ENCODE assay signal across 1 cellular context in the genomic region with DNA sequence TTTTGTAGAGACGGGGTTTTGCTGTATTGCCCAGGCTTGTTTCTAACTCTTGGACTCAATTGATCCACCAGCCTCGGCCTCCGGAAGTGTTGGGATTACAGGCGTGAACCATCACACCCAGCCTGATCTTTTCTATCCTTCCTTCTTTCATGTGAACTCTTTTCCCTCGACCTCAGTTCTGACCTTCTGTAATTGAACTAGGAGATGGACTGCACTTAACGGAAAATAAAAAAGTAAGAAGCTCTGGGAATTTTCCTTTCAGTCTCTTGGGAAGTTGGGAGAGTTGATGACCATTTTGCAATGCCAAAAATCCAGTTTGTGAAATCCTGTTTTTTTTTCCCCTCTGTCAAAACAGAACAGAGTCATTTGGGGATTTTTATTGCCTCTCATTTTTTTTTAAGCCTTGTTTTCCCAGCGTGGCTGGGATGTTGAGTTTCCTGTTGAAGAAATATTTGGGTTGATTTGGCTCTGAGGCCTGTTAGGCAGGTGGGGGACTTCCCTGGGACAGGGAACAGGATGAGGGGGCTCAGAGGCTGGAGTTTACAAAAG.
TF ChIP-seq lines count a peak whose summit lies in the region.

No MANE protein-coding gene starts in this region.

TF ChIP-seq in HepG2, 621 proteins besides CTCF, POLR2A, EP300 and RAD21 (continued from another document):
- 0 out of 2 replicates have a peak, but pooled peaks have one; percentile 13 for TF ChIP-seq ZMYM3 (CRISPR knock-in tag; IDR thresholded peaks at IDR 0.05)
- TF ChIP-seq, protein P1, sequence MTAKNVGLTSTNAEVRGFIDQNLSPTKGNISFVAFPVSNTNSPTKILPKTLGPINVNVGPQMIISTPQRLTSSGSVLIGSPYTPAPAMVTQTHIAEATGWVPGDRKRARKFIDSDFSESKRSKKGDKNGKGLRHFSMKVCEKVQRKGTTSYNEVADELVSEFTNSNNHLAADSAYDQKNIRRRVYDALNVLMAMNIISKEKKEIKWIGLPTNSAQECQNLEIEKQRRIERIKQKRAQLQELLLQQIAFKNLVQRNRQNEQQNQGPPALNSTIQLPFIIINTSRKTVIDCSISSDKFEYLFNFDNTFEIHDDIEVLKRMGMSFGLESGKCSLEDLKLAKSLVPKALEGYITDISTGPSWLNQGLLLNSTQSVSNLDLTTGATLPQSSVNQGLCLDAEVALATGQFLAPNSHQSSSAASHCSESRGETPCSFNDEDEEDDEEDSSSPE (CRISPR knock-in tag; IDR thresholded peaks at IDR 0.05): peak; percentile 23; the same call in 1 of the 2 replicates
- no peak for TF ChIP-seq KDM1A (CRISPR knock-in tag; IDR thresholded peaks at IDR 0.05)
- TF ChIP-seq RARA (CRISPR knock-in tag; IDR thresholded peaks at IDR 0.05): peak; percentile 67
- TF ChIP-seq KDM3A (CRISPR knock-in tag; IDR thresholded peaks at IDR 0.05; ENCODE audit: low read depth): 0 out of 2 replicates have a peak, but pooled peaks have one; percentile 54
- TF ChIP-seq, protein P2, sequence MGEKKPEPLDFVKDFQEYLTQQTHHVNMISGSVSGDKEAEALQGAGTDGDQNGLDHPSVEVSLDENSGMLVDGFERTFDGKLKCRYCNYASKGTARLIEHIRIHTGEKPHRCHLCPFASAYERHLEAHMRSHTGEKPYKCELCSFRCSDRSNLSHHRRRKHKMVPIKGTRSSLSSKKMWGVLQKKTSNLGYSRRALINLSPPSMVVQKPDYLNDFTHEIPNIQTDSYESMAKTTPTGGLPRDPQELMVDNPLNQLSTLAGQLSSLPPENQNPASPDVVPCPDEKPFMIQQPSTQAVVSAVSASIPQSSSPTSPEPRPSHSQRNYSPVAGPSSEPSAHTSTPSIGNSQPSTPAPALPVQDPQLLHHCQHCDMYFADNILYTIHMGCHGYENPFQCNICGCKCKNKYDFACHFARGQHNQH (CRISPR knock-in tag; IDR thresholded peaks at IDR 0.05): peak; percentile 42; the same call in 1 of the 2 replicates
- TF ChIP-seq, protein P3, sequence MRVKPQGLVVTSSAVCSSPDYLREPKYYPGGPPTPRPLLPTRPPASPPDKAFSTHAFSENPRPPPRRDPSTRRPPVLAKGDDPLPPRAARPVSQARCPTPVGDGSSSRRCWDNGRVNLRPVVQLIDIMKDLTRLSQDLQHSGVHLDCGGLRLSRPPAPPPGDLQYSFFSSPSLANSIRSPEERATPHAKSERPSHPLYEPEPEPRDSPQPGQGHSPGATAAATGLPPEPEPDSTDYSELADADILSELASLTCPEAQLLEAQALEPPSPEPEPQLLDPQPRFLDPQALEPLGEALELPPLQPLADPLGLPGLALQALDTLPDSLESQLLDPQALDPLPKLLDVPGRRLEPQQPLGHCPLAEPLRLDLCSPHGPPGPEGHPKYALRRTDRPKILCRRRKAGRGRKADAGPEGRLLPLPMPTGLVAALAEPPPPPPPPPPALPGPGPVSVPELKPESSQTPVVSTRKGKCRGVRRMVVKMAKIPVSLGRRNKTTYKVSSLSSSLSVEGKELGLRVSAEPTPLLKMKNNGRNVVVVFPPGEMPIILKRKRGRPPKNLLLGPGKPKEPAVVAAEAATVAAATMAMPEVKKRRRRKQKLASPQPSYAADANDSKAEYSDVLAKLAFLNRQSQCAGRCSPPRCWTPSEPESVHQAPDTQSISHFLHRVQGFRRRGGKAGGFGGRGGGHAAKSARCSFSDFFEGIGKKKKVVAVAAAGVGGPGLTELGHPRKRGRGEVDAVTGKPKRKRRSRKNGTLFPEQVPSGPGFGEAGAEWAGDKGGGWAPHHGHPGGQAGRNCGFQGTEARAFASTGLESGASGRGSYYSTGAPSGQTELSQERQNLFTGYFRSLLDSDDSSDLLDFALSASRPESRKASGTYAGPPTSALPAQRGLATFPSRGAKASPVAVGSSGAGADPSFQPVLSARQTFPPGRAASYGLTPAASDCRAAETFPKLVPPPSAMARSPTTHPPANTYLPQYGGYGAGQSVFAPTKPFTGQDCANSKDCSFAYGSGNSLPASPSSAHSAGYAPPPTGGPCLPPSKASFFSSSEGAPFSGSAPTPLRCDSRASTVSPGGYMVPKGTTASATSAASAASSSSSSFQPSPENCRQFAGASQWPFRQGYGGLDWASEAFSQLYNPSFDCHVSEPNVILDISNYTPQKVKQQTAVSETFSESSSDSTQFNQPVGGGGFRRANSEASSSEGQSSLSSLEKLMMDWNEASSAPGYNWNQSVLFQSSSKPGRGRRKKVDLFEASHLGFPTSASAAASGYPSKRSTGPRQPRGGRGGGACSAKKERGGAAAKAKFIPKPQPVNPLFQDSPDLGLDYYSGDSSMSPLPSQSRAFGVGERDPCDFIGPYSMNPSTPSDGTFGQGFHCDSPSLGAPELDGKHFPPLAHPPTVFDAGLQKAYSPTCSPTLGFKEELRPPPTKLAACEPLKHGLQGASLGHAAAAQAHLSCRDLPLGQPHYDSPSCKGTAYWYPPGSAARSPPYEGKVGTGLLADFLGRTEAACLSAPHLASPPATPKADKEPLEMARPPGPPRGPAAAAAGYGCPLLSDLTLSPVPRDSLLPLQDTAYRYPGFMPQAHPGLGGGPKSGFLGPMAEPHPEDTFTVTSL (CRISPR knock-in tag; IDR thresholded peaks at IDR 0.05; ENCODE audit: borderline replicate concordance): peak; percentile 57; the same call in 1 of the 2 replicates
- TF ChIP-seq, protein P4, sequence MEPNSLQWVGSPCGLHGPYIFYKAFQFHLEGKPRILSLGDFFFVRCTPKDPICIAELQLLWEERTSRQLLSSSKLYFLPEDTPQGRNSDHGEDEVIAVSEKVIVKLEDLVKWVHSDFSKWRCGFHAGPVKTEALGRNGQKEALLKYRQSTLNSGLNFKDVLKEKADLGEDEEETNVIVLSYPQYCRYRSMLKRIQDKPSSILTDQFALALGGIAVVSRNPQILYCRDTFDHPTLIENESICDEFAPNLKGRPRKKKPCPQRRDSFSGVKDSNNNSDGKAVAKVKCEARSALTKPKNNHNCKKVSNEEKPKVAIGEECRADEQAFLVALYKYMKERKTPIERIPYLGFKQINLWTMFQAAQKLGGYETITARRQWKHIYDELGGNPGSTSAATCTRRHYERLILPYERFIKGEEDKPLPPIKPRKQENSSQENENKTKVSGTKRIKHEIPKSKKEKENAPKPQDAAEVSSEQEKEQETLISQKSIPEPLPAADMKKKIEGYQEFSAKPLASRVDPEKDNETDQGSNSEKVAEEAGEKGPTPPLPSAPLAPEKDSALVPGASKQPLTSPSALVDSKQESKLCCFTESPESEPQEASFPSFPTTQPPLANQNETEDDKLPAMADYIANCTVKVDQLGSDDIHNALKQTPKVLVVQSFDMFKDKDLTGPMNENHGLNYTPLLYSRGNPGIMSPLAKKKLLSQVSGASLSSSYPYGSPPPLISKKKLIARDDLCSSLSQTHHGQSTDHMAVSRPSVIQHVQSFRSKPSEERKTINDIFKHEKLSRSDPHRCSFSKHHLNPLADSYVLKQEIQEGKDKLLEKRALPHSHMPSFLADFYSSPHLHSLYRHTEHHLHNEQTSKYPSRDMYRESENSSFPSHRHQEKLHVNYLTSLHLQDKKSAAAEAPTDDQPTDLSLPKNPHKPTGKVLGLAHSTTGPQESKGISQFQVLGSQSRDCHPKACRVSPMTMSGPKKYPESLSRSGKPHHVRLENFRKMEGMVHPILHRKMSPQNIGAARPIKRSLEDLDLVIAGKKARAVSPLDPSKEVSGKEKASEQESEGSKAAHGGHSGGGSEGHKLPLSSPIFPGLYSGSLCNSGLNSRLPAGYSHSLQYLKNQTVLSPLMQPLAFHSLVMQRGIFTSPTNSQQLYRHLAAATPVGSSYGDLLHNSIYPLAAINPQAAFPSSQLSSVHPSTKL (CRISPR knock-in tag; IDR thresholded peaks at IDR 0.05): peak; percentile 69
- TF ChIP-seq, protein P5, sequence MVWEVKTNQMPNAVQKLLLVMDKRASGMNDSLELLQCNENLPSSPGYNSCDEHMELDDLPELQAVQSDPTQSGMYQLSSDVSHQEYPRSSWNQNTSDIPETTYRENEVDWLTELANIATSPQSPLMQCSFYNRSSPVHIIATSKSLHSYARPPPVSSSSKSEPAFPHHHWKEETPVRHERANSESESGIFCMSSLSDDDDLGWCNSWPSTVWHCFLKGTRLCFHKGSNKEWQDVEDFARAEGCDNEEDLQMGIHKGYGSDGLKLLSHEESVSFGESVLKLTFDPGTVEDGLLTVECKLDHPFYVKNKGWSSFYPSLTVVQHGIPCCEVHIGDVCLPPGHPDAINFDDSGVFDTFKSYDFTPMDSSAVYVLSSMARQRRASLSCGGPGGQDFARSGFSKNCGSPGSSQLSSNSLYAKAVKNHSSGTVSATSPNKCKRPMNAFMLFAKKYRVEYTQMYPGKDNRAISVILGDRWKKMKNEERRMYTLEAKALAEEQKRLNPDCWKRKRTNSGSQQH (CRISPR knock-in tag; IDR thresholded peaks at IDR 0.05; ENCODE audit: low read depth): 0 out of 2 replicates have a peak, but pooled peaks have one; percentile 37
- peak; percentile 49 for TF ChIP-seq HDAC1 (CRISPR knock-in tag; IDR thresholded peaks at IDR 0.05)
- TF ChIP-seq, protein P6, sequence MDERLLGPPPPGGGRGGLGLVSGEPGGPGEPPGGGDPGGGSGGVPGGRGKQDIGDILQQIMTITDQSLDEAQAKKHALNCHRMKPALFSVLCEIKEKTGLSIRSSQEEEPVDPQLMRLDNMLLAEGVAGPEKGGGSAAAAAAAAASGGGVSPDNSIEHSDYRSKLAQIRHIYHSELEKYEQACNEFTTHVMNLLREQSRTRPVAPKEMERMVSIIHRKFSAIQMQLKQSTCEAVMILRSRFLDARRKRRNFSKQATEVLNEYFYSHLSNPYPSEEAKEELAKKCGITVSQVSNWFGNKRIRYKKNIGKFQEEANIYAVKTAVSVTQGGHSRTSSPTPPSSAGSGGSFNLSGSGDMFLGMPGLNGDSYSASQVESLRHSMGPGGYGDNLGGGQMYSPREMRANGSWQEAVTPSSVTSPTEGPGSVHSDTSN (CRISPR knock-in tag; IDR thresholded peaks at IDR 0.05): no peak
- TF ChIP-seq RXRB (CRISPR knock-in tag; IDR thresholded peaks at IDR 0.05; ENCODE audit: borderline replicate concordance): peak; percentile 37; the same call in 1 of the 2 replicates
- no peak for TF ChIP-seq TRIM24 (CRISPR knock-in tag; IDR thresholded peaks at IDR 0.05)
- 0 out of 2 replicates have a peak, but pooled peaks have one; percentile 22 for TF ChIP-seq ZNF772 (CRISPR knock-in tag; IDR thresholded peaks at IDR 0.05)
- TF ChIP-seq ZNF331 (CRISPR knock-in tag; IDR thresholded peaks at IDR 0.05): no peak
- peak; percentile 63 for TF ChIP-seq TCF7 (IDR thresholded peaks at IDR 0.05; ENCODE audit: low read depth)
- peak; percentile 86; the same call in 1 of the 2 replicates for TF ChIP-seq TBX2 (CRISPR knock-in tag; IDR thresholded peaks at IDR 0.05; ENCODE audit: borderline replicate concordance)
- no peak for TF ChIP-seq ZNF75D (CRISPR knock-in tag; IDR thresholded peaks at IDR 0.05; ENCODE audit: borderline replicate concordance)
- TF ChIP-seq SOX5 (CRISPR knock-in tag; IDR thresholded peaks at IDR 0.05; ENCODE audit: borderline replicate concordance): peak; percentile 22; the same call in 1 of the 2 replicates
- TF ChIP-seq PRMT3 (CRISPR knock-in tag; IDR thresholded peaks at IDR 0.05; ENCODE audit: borderline replicate concordance, low read depth): no peak
- TF ChIP-seq ZNF605 (CRISPR knock-in tag; IDR thresholded peaks at IDR 0.05): 0 out of 2 replicates have a peak, but pooled peaks have one; percentile 54
- TF ChIP-seq ERF (CRISPR knock-in tag; IDR thresholded peaks at IDR 0.05): 0 out of 2 replicates have a peak, but pooled peaks have one; percentile 22
- TF ChIP-seq, protein P7, sequence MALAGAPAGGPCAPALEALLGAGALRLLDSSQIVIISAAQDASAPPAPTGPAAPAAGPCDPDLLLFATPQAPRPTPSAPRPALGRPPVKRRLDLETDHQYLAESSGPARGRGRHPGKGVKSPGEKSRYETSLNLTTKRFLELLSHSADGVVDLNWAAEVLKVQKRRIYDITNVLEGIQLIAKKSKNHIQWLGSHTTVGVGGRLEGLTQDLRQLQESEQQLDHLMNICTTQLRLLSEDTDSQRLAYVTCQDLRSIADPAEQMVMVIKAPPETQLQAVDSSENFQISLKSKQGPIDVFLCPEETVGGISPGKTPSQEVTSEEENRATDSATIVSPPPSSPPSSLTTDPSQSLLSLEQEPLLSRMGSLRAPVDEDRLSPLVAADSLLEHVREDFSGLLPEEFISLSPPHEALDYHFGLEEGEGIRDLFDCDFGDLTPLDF (CRISPR knock-in tag; IDR thresholded peaks at IDR 0.05): no peak
- TF ChIP-seq NCOR1 (IDR thresholded peaks at IDR 0.05; ENCODE audit: borderline replicate concordance, low read length): no peak
- no peak for TF ChIP-seq SAFB2 (CRISPR knock-in tag; IDR thresholded peaks at IDR 0.05; ENCODE audit: borderline replicate concordance, low read depth)
- TF ChIP-seq NR2F6 (IDR thresholded peaks at IDR 0.05): peak; percentile 73
- peak; percentile 58; the same call in 1 of the 2 replicates for TF ChIP-seq NR2F6 (CRISPR knock-in tag; IDR thresholded peaks at IDR 0.05)
- no peak for TF ChIP-seq AGO1 (IDR thresholded peaks at IDR 0.05; ENCODE audit: low read depth, low read length, poor library complexity, severe bottlenecking)
- TF ChIP-seq ZNF333 (CRISPR knock-in tag; IDR thresholded peaks at IDR 0.05; ENCODE audit: borderline replicate concordance): no peak
- no peak for TF ChIP-seq CREB1 (IDR thresholded peaks at IDR 0.05)
- TF ChIP-seq CREB1 (CRISPR knock-in tag; IDR thresholded peaks at IDR 0.05): peak; percentile 29; the same call in 1 of the 2 replicates
